ENCODE assay signal across 8 cellular contexts in genomic region chr9:16170119-16170518, GRCh38.
"Had no signal": no experiment of that assay in that cellular context is flagged by ENCODE, and none has a peak within 500 bp of the region (broad histone marks: within the 10 kb centered on the region; RNA-seq: fewer than 3 reads in every experiment).

No MANE protein-coding gene starts in this region.

- H3K9ac ChIP-seq: KMS-11 had no signal

- H3K4me2 ChIP-seq: KMS-11 had no signal

- FAIRE-seq: HTR-8/SVneo had no signal

- DNase-seq: IMR-90, Karpas-422, Kasumi-1, KBM-7, KG1 had no signal

- H3K27ac ChIP-seq: HL-60, KMS-11 had no signal
